In genomic region chr5:157479166-157479565, GRCh38 we compare ENCODE assay signal across 18 cellular contexts. TPM values are rescaled to one million over a fixed set of nuclear protein-coding genes. Genes with fewer than 3 reads are reported as not detected.
DNase-seq lines count a peak whose midpoint lies in the region; ATAC-seq and TF ChIP-seq lines count a peak whose summit lies in the region.
"Had no signal": no experiment of that assay in that cellular context is flagged by ENCODE, and none has a peak within 500 bp of the region (broad histone marks: within the 10 kb centered on the region; RNA-seq: fewer than 3 reads in every experiment).

No MANE protein-coding gene starts in this region.

- no peaks in the 10 kb centered on the region for H3K9me3 ChIP-seq in mesodermal cell (ENCODE audit: control insufficient read depth, low read length)
- no peaks in the 10 kb centered on the region for H3K9me3 ChIP-seq in Caco-2
- H3K9me3 ChIP-seq: upper lobe of right lung had no signal

- peaks cover 16% of the 10 kb centered on the region for H3K36me3 Mint-ChIP-seq in chondrocyte (ENCODE audit: low read depth)
- H3K36me3 Mint-ChIP-seq in Caco-2 (ENCODE audit: insufficient read depth, unreplicated experiment) = peaks cover 38% of the 10 kb centered on the region

- POLR2A ChIA-PET in Caco-2 (lab: Charles Lee) = no interaction called here

- H3K4me3 ChIP-seq in mesodermal cell (ENCODE audit: extremely low read depth, insufficient read depth, low read length, poor library complexity, severe bottlenecking) (no peak overlapping the region), Caco-2 (ENCODE audit: low read depth, low read length) (no peak overlapping the region)
- H3K4me3 ChIP-seq: GM12878, upper lobe of right lung had no signal

- DNase-seq in ELR (ENCODE audit: low read depth) (peak; percentile 23), HT-29 (ENCODE audit: low spot score) (peak; percentile 23), chondrocyte (ENCODE audit: low spot score) (no peak), Caco-2 (no peak)
- no peak for DNase-seq in stimulated activated naive CD4-positive, alpha-beta T cell (lab: John Stamatoyannopoulos, UW)
- DNase-seq: C1 segment of cervical spinal cord; naive thymus-derived CD4-positive, alpha-beta T cell; NCI-H524 treated with DMSO at 0.1 percent for 48 hours; retina; stimulated activated CD4-positive, alpha-beta T cell treated with anti-CD3 and anti-CD28 coated beads, Interleukin-1b, Interleukin-23, amount 100 ng/mL, for 48 hours; upper lobe of right lung had no signal

- no peaks in the 10 kb centered on the region for H3K27me3 ChIP-seq in Caco-2 (replicated peaks; ENCODE audit: control insufficient read depth, insufficient read depth, low read length)
- H3K27me3 ChIP-seq: upper lobe of right lung had no signal

- no peak for TF ChIP-seq CTCF in chondrocyte (IDR thresholded peaks at IDR 0.05)
- no peak for TF ChIP-seq CTCF in Caco-2 (IDR thresholded peaks at IDR 0.05; ENCODE audit: insufficient read depth in 1 of 2, low read depth in 1 of 2, low read length in 1 of 2, severe bottlenecking in 1 of 2, unreplicated experiment in 1 of 2)

- H3K4me1 ChIP-seq in mesodermal cell (ENCODE audit: control insufficient read depth, insufficient read depth, low read length, poor library complexity, severe bottlenecking) (peaks cover 33% of the 10 kb centered on the region), Caco-2 (peaks cover 12% of the 10 kb centered on the region)

- H3K27me3 Mint-ChIP-seq in chondrocyte (ENCODE audit: low read depth) (no peaks in the 10 kb centered on the region), Caco-2 (ENCODE audit: insufficient read depth, unreplicated experiment) (no peaks in the 10 kb centered on the region)
- H3K27me3 Mint-ChIP-seq: naive thymus-derived CD4-positive, alpha-beta T cell had no signal

- BruUV-seq in Caco-2 (replicated peaks; lab: Mats Ljungman, UMichigan) = no TSS peak

- H3K36me3 ChIP-seq in mesodermal cell (ENCODE audit: control insufficient read depth, insufficient read depth, low read length) (peaks cover 89% of the 10 kb centered on the region), Caco-2 (ENCODE audit: control insufficient read depth, insufficient read depth, low read length) (no peaks in the 10 kb centered on the region)

- 95% methylated on average over 3 of the region's 4 CpGs; no CpG with 5 or more reads in 1 of the 2 experiments for WGBS in mesodermal cell (ENCODE audit: insufficient coverage in 2 of 2), 2 experiments

- H3K4me3 Mint-ChIP-seq in chondrocyte (ENCODE audit: unreplicated experiment) = no peak overlapping the region
- no peak overlapping the region for H3K4me3 Mint-ChIP-seq in Caco-2 (ENCODE audit: unreplicated experiment)
- H3K4me3 Mint-ChIP-seq: brain had no signal

- H3K4me1 Mint-ChIP-seq in chondrocyte (ENCODE audit: low read depth) (peaks cover 12% of the 10 kb centered on the region), Caco-2 (ENCODE audit: low read depth, unreplicated experiment) (peaks cover 26% of the 10 kb centered on the region)

- no peaks in the 10 kb centered on the region for H3K9me3 Mint-ChIP-seq in chondrocyte (ENCODE audit: low read depth)
- no peaks in the 10 kb centered on the region for H3K9me3 Mint-ChIP-seq in Caco-2 (ENCODE audit: unreplicated experiment)

- ATAC-seq in GM21423 (IDR thresholded peaks at IDR 0.05; ENCODE audit: unreplicated experiment) (no peak), HG02763 (IDR thresholded peaks at IDR 0.05; ENCODE audit: unreplicated experiment) (no peak)
- ATAC-seq: GM12878; naive thymus-derived CD4-positive, alpha-beta T cell; upper lobe of right lung had no signal

- intact Hi-C loops in Caco-2 (cut with micrococcal nuclease; ENCODE audit: unreplicated experiment) = loop anchor here (5.0 kb wide), 1 partner anchor 332 kb away; no protein-coding TSS in a partner anchor

- CTCF ChIA-PET in Caco-2 (lab: Charles Lee) = interaction anchor here (1.6 kb wide), 1 partner anchor 47 kb away, joined by 3 read pairs; no protein-coding TSS in a partner anchor

- peak overlapping the region; percentile 77 for H3K27ac Mint-ChIP-seq in chondrocyte (ENCODE audit: unreplicated experiment)
- no peak overlapping the region for H3K27ac Mint-ChIP-seq in Caco-2 (ENCODE audit: unreplicated experiment)
- H3K27ac Mint-ChIP-seq: brain had no signal

- peak overlapping the region; percentile 3 for H3K27ac ChIP-seq in mesodermal cell (ENCODE audit: low read depth, low read length, severe bottlenecking)
- H3K27ac ChIP-seq: upper lobe of right lung had no signal

RNA-seq across cellular contexts. Expression of gene NIPAL4, which starts 19.2 kb away (rescaled TPM):
- total RNA-seq in HT-29 (2014; rRNA removed; shearing (Covaris generic)) = 0.03 TPM in 1 of 2 replicates, not detected in the other
- 0.41 to 0.87 TPM (median 0.60 TPM) in 3 replicates for total RNA-seq in chondrocyte
- 3.3 TPM for polyA plus RNA-seq in mesodermal cell (2013, experiment 1 of 2)
- polyA plus RNA-seq in mesodermal cell (2013, experiment 2 of 2) = 2.3 TPM
- total RNA-seq in Caco-2 (2022) = 0.81 and 0.86 TPM in 2 replicates
- total RNA-seq: frontal cortex, LHCN-M2, upper lobe of right lung had no signal
- polyA plus RNA-seq: naive thymus-derived CD4-positive, alpha-beta T cell had no signal

Comparison
In these comparisons a context has a peak if more than half of its experiments do, and no peak if none do; other contexts are left out.
1. DNase-seq: peak in ELR (single experiment) and HT-29 (single experiment); none in chondrocyte (single experiment), Caco-2 (0 of 2) and stimulated activated naive CD4-positive, alpha-beta T cell (0 of 6).